8 cellular contexts compared by ENCODE assay signal in genomic region chr2:3519255-3520190, GRCh38. TPM values are rescaled to one million over a fixed set of nuclear protein-coding genes. Genes with fewer than 3 reads are reported as not detected.
A peak's percentile ranks its signal among the peaks of the same experiment; 100 is the strongest.
DNase-seq lines count a peak whose midpoint lies in the region; ATAC-seq, FAIRE-seq and TF ChIP-seq lines count a peak whose summit lies in the region.

A gene with protein sequence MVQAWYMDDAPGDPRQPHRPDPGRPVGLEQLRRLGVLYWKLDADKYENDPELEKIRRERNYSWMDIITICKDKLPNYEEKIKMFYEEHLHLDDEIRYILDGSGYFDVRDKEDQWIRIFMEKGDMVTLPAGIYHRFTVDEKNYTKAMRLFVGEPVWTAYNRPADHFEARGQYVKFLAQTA (minus strand): TSS chr2:3519531. CDS start chr2:3519487, 44 bp downstream.

- H3K23ac ChIP-seq in H1 (ENCODE audit: insufficient read length) = no peak within 1 kb of the TSS
- peak within 1 kb of the TSS; percentile 45 for H3K23ac ChIP-seq in mesendoderm (ENCODE audit: low read length)

- no peaks in the 10 kb centered on the region for H3K27me3 ChIP-seq in H1 (replicated peaks in 1 of 4; ENCODE audit: control insufficient read depth in 3 of 4, extremely low read depth in 1 of 4, insufficient read depth in 3 of 4, low read length in 3 of 4)
- H3K27me3 ChIP-seq in mesendoderm (ENCODE audit: insufficient read depth, low read length, poor library complexity) = no peaks in the 10 kb centered on the region

- peak within 1 kb of the TSS; percentile 72 to 82 for H3K4me2 ChIP-seq in H1 (ENCODE audit: insufficient read depth in 1 of 2, low read depth in 2 of 2, low read length in 2 of 2)
- peak within 1 kb of the TSS; percentile 95 for H3K4me2 ChIP-seq in mesendoderm (ENCODE audit: low read length)

- H3K4me3 ChIP-seq in H1 (ENCODE audit: extremely low read depth in 1 of 4, insufficient read depth in 2 of 4, low read depth in 3 of 4, low read length in 4 of 4) = peak within 1 kb of the TSS; percentile 54 to 78 (median 70)
- peak within 1 kb of the TSS; percentile 89 for H3K4me3 ChIP-seq in mesendoderm (ENCODE audit: low read length)

- H2BK5ac ChIP-seq in H1 (ENCODE audit: low read depth, low read length) (peak within 1 kb of the TSS; percentile 94), mesendoderm (ENCODE audit: low read length) (peak within 1 kb of the TSS; percentile 73)

- peaks cover 9% of the 10 kb centered on the region for H3K23me2 ChIP-seq in H1 (ENCODE audit: low read depth, low read length)

- H3K18ac ChIP-seq in H1 (ENCODE audit: extremely low read depth, low read length) (peak within 1 kb of the TSS; percentile 95), mesendoderm (ENCODE audit: low read length) (peak within 1 kb of the TSS; percentile 96)

- H4K8ac ChIP-seq in H1 (ENCODE audit: extremely low read depth, insufficient read depth, low read length) (peak within 1 kb of the TSS; percentile 96; the same call in 1 of the 2 replicates), mesendoderm (ENCODE audit: low read depth, low read length) (no peak within 1 kb of the TSS)

- peak within 1 kb of the TSS; percentile 83 for H3K56ac ChIP-seq in H1 (replicated peaks; ENCODE audit: insufficient read length, low read depth, low read length)
- peak within 1 kb of the TSS; percentile 97 for H3K56ac ChIP-seq in mesendoderm (ENCODE audit: low read length)

- H3K27ac ChIP-seq in H1 (ENCODE audit: low read depth, low read length) (peak within 1 kb of the TSS; percentile 86), mesendoderm (ENCODE audit: low read depth, low read length) (peak within 1 kb of the TSS; percentile 96)

- H3K4ac ChIP-seq in H1 (replicated peaks; ENCODE audit: insufficient read length, low read depth, low read length) (peak within 1 kb of the TSS; percentile 89), mesendoderm (ENCODE audit: low read depth, low read length) (peak within 1 kb of the TSS; percentile 93)

- FAIRE-seq in H1 (lab: Jason Lieb, UNC) = no peak

- H4K5ac ChIP-seq in H1 (ENCODE audit: insufficient read length, low read depth, low read length) (peak within 1 kb of the TSS; percentile 94), mesendoderm (ENCODE audit: low read length) (no peak within 1 kb of the TSS)

- DNase-seq in CD1c-positive myeloid dendritic cell (ENCODE audit: extremely low spot score) (peak; percentile 89), GM19240 (ENCODE audit: insufficient read length, low spot score) (peak; percentile 58), NCI-H82 treated with DMSO at 0.1 percent for 48 hours (lab: John Stamatoyannopoulos, UW; ENCODE audit: unreplicated experiment) (peak; percentile 64), H1 (ENCODE audit: low read depth in 1 of 2, low spot score in 2 of 2) (peak; percentile 43 to 89), mesendoderm (peak; percentile 91)
- peak; percentile 91 for DNase-seq in activated CD8-positive, alpha-beta memory T cell treated with anti-CD3 and anti-CD28 coated beads for 24 hours
- peak; percentile 59 for DNase-seq in stimulated activated CD8-positive, alpha-beta memory T cell treated with anti-CD3 and anti-CD28 coated beads, Interleukin-15, amount 100 ng/mL, for 24 hours (ENCODE audit: low read depth)

- H2BK15ac ChIP-seq in H1 (ENCODE audit: low read length) = no peak within 1 kb of the TSS
- no peak within 1 kb of the TSS for H2BK15ac ChIP-seq in mesendoderm (replicated peaks; ENCODE audit: low read depth)

- H3K9ac ChIP-seq in H1 (replicated peaks in 1 of 4; ENCODE audit: extremely low read depth in 1 of 4, low read depth in 3 of 4, low read length in 3 of 4) (peak within 1 kb of the TSS; percentile 77 to 84 (median 78)), mesendoderm (ENCODE audit: low read length) (peak within 1 kb of the TSS; percentile 98)

- H4K91ac ChIP-seq in H1 (replicated peaks; ENCODE audit: insufficient read length, low read length) = peak within 1 kb of the TSS; percentile 79

- H3K36me3 ChIP-seq in H1 (ENCODE audit: control insufficient read depth in 2 of 4, insufficient read depth in 4 of 4, low read length in 3 of 4) = peaks cover 0 to 4% (median 0%) of the 10 kb centered on the region in 4 experiments; a peak in 1 of 8 replicates
- no peaks in the 10 kb centered on the region for H3K36me3 ChIP-seq in mesendoderm (ENCODE audit: control insufficient read depth, insufficient read depth, low read length)

- TF ChIP-seq POLR2A in H1 (IDR thresholded peaks at IDR 0.05; ENCODE audit: control extremely low read depth in 1 of 2, low read depth in 2 of 2, low read length in 2 of 2) = peak; percentile 77 to 87

- no peak within 1 kb of the TSS for H2BK20ac ChIP-seq in H1 (ENCODE audit: low read length)

- no peak for TF ChIP-seq CTCF in H1 (IDR thresholded peaks at IDR 0.05; ENCODE audit: control extremely low read depth in 1 of 3, insufficient read depth in 1 of 3, low read depth in 1 of 3, low read length in 3 of 3)

- H3K14ac ChIP-seq in H1 (ENCODE audit: insufficient read length) = no peak within 1 kb of the TSS

- peaks cover 0 to 11% of the 10 kb centered on the region in 2 experiments; a peak in 1 of 4 replicates for H3K79me2 ChIP-seq in H1 (ENCODE audit: control insufficient read depth in 1 of 2, insufficient read depth in 2 of 2, low read length in 2 of 2)
- peaks cover 2% of the 10 kb centered on the region for H3K79me2 ChIP-seq in mesendoderm (ENCODE audit: control insufficient read depth, insufficient read depth, low read length)

- no peak for TF ChIP-seq EP300 in H1 (IDR thresholded peaks at IDR 0.05; ENCODE audit: borderline replicate concordance in 1 of 2, low read depth in 2 of 2, low read length in 2 of 2)

- no peak within 1 kb of the TSS for H2AFZ ChIP-seq in H1 (ENCODE audit: low read length)

- CTCF ChIA-PET in H1 (lab: Charles Lee; ENCODE audit: partially characterized antibody) = interaction anchor here (0.5 to 1.5 kb wide), 2 partner anchors 33 to 56 kb away, joined by 3 to 6 read pairs; no protein-coding TSS in a partner anchor

- 0 out of 2 replicates have a peak within 1 kb of the TSS, but pooled peaks have one; percentile 43 for H2BK12ac ChIP-seq in H1 (ENCODE audit: low read depth, low read length)

- H4K20me1 ChIP-seq in H1 (replicated peaks in 1 of 2; ENCODE audit: control insufficient read depth in 1 of 2, insufficient read depth in 2 of 2, low read length in 2 of 2) = no peaks in the 10 kb centered on the region

- peak; percentile 57 for ATAC-seq in HG03442 (IDR thresholded peaks at IDR 0.05; ENCODE audit: unreplicated experiment)

- POLR2A ChIA-PET in H1 (lab: Charles Lee; ENCODE audit: partially characterized antibody) = interaction anchor here (0.6 to 3.2 kb wide), 15 partner anchors 9 to 140 kb away, joined by 3 to 17 read pairs (median 3); partner anchors contain the start of gene RNASEH1

- WGBS in H1 (ENCODE audit: extremely low coverage in 1 of 2, insufficient coverage in 1 of 2, insufficient read length in 1 of 2, insufficient replicate concordance in 2 of 2, low coverage in 1 of 2, low lambda C conversion rate in 2 of 2, missing lambda C conversion rate in 1 of 2), 2 experiments = 7% methylated on average over 63 of the region's 75 CpGs; no CpG with 5 or more reads in 1 of the 2 experiments
- WGBS in mesendoderm (ENCODE audit: extremely low coverage, insufficient coverage, low lambda C conversion rate) = no CpG with 5 or more reads among the region's 75 CpGs

- H3K9me3 ChIP-seq in H1 (ENCODE audit: insufficient read depth in 2 of 2, low read depth in 1 of 2, low read length in 1 of 2) = no peaks in the 10 kb centered on the region

- H2BK120ac ChIP-seq in H1 (replicated peaks; ENCODE audit: low read depth, low read length) = peak within 1 kb of the TSS; percentile 41
- no peak within 1 kb of the TSS for H2BK120ac ChIP-seq in mesendoderm (ENCODE audit: low read depth, low read length)

- H3K79me1 ChIP-seq in H1 (ENCODE audit: low read depth, low read length) (no peaks in the 10 kb centered on the region; the same call in 1 of the 2 replicates), mesendoderm (ENCODE audit: low read length) (no peaks in the 10 kb centered on the region)

- H2AK5ac ChIP-seq in H1 (ENCODE audit: low read depth, low read length) (0 out of 2 replicates have a peak within 1 kb of the TSS, but pooled peaks have one; percentile 53), mesendoderm (ENCODE audit: low read length) (peak within 1 kb of the TSS; percentile 37)

- TF ChIP-seq RAD21 in H1 (IDR thresholded peaks at IDR 0.05 in 1 of 2, conservative IDR thresholded peaks at IDR 0.05 in 1 of 2; ENCODE audit: low read depth in 2 of 2, low read length in 2 of 2) = no peak

- H3K4me1 ChIP-seq in H1 (replicated peaks in 1 of 4; ENCODE audit: control insufficient read depth in 3 of 4, insufficient read depth in 4 of 4, low read length in 3 of 4) = peaks cover 0 to 3% (median 1%) of the 10 kb centered on the region in 4 experiments; a peak in 3 of 7 replicates
- H3K4me1 ChIP-seq in mesendoderm (ENCODE audit: control insufficient read depth, low read depth, low read length) = peaks cover 9% of the 10 kb centered on the region

TF ChIP-seq in H1, 55 proteins besides CTCF, POLR2A, EP300 and RAD21 (continues in another document):
- TF ChIP-seq SAP30 (IDR thresholded peaks at IDR 0.05; ENCODE audit: insufficient read depth, insufficient replicate concordance, low read length) = no peak
- 0 out of 2 replicates have a peak, but pooled peaks have one; percentile 28 for TF ChIP-seq GABPA (IDR thresholded peaks at IDR 0.05; ENCODE audit: borderline replicate concordance, insufficient read depth, low read length)
- no peak for TF ChIP-seq SIX5 (IDR thresholded peaks at IDR 0.05; ENCODE audit: low read depth, low read length)
- TF ChIP-seq, protein P1, sequence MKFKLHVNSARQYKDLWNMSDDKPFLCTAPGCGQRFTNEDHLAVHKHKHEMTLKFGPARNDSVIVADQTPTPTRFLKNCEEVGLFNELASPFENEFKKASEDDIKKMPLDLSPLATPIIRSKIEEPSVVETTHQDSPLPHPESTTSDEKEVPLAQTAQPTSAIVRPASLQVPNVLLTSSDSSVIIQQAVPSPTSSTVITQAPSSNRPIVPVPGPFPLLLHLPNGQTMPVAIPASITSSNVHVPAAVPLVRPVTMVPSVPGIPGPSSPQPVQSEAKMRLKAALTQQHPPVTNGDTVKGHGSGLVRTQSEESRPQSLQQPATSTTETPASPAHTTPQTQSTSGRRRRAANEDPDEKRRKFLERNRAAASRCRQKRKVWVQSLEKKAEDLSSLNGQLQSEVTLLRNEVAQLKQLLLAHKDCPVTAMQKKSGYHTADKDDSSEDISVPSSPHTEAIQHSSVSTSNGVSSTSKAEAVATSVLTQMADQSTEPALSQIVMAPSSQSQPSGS (IDR thresholded peaks at IDR 0.05; ENCODE audit: low read length) = 0 out of 2 replicates have a peak, but pooled peaks have one; percentile 40

RNA-seq across cellular contexts. Expression of the gene that starts here (rescaled TPM):
- 32.7 and 40.2 TPM in 2 replicates for total RNA-seq in H1 (2021; fragmentation: NEBNext Ultra II Directional; extraction: Animal tissue kit (Norgen Biotek cat#: 25700))
- polyA plus RNA-seq in H1 (2011; rRNA removed) = 12.2 and 13.7 TPM in 2 replicates
- polyA plus RNA-seq in H1 (2011; cell fraction: cytosol; rRNA removed) = 19.4 TPM
- polyA plus RNA-seq in H1 (2011; cell fraction: nucleus; rRNA removed) = 11.4 TPM
- 20.8 to 26.7 TPM (median 24.0 TPM) in 4 replicates for polyA plus RNA-seq in H1 (2012, experiment 1 of 2)
- 30.1 TPM for polyA plus RNA-seq in H1 (2012, experiment 2 of 2)
- 25.8 TPM for polyA plus RNA-seq in H1 (2013, experiment 1 of 2)
- polyA plus RNA-seq in H1 (2013, experiment 2 of 2) = 25.8 TPM
- 10.3 and 10.4 TPM in 2 replicates for polyA minus RNA-seq in H1 (2011; rRNA and poly(A)+ RNA removed)
- polyA minus RNA-seq in H1 (2011; cell fraction: cytosol; rRNA and poly(A)+ RNA removed) = 8.7 TPM
- 6.1 TPM for polyA minus RNA-seq in H1 (2011; cell fraction: nucleus; rRNA and poly(A)+ RNA removed)
- 35.2 TPM for polyA plus RNA-seq in mesendoderm (2013, experiment 1 of 2)
- 34.9 TPM for polyA plus RNA-seq in mesendoderm (2013, experiment 2 of 2)

Comparison
In these comparisons a context has a peak if more than half of its experiments do, and no peak if none do; other contexts are left out.
1. Peak in every context shown above with its lines: DNase-seq, ATAC-seq, H3K4me3 ChIP-seq and H3K27ac ChIP-seq.